ENCODE assay signal across 19 cellular contexts in the genomic region with DNA sequence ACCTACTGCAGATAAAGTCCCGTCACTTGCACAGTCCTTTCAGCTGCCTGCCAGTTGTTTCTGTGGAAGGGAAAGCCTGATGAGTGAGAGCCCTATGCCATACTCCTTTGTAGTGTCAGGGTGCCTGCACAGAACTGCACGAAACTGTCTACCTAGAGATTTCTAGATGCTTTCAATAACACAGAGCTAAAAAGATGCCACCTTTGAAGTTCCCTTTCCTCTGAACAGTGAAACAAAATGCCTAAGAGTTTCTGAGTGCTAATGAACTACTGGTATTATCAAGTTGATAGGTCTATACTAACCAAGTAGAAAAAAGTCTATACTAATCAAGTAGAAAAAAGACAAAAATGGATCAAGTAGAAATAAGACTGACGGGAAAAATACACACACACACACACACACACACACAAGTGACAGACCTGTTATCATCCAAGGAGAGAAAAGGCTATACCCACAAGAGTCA.
DNase-seq lines count a peak whose midpoint lies in the region; ATAC-seq and TF ChIP-seq lines count a peak whose summit lies in the region.
"Had no signal": no experiment of that assay in that cellular context is flagged by ENCODE, and none has a peak within 500 bp of the region (broad histone marks: within the 10 kb centered on the region; RNA-seq: fewer than 3 reads in every experiment).

No MANE protein-coding gene starts in this region.

- TF ChIP-seq CTCF in activated CD8-positive, alpha-beta T cell treated with anti-CD3 and anti-CD28 coated beads for 36 hours (IDR thresholded peaks at IDR 0.05) = no peak

- H3K9me3 ChIP-seq in trophoblast cell (ENCODE audit: insufficient read depth, low read depth, low read length) = no peaks in the 10 kb centered on the region
- H3K9me3 ChIP-seq: SK-N-SH, vagina had no signal

- peak overlapping the region; percentile 51 for H3K18ac ChIP-seq in trophoblast cell (ENCODE audit: low read length)

- no CpG with 5 or more reads among the region's 3 CpGs for WGBS in trophoblast cell (ENCODE audit: extremely low coverage, insufficient coverage, insufficient read length)

- H3K27me3 Mint-ChIP-seq in activated CD8-positive, alpha-beta T cell treated with anti-CD3 and anti-CD28 coated beads for 36 hours = no peaks in the 10 kb centered on the region
- H3K27me3 Mint-ChIP-seq in activated CD8-positive, alpha-beta T cell treated with anti-CD3 and anti-CD28 coated beads, Interleukin-2, amount 10 ng/mL, durations not matched to agents 7 days and 5 days (ENCODE audit: low read depth) = no peaks in the 10 kb centered on the region
- no peaks in the 10 kb centered on the region for H3K27me3 Mint-ChIP-seq in activated naive CD8-positive, alpha-beta T cell treated with anti-CD3 and anti-CD28 coated beads, Interleukin-2, amount 50 U/mL, for 24 hours

- H3K36me3 ChIP-seq in trophoblast cell (ENCODE audit: control insufficient read depth in 1 of 2, insufficient read depth in 2 of 2, low read length in 2 of 2) = peaks cover 0 to 4% of the 10 kb centered on the region in 2 experiments

- H2AFZ ChIP-seq in trophoblast cell (ENCODE audit: insufficient read depth, low read length, poor library complexity) = no peak overlapping the region

- no peak overlapping the region for H3K4ac ChIP-seq in trophoblast cell (ENCODE audit: low read depth, low read length)

- H3K4me3 ChIP-seq in trophoblast cell (ENCODE audit: low read depth, low read length) = no peak overlapping the region
- H3K4me3 ChIP-seq: vagina had no signal

- no peak overlapping the region for H3K23ac ChIP-seq in trophoblast cell (ENCODE audit: low read length)

- H2BK120ac ChIP-seq in trophoblast cell (ENCODE audit: insufficient read depth, low read length, poor library complexity) = no peak overlapping the region

- H3K4me1 ChIP-seq in trophoblast cell (ENCODE audit: control insufficient read depth in 1 of 2, insufficient read depth in 2 of 2, low read length in 2 of 2) = peaks cover 0 to 6% of the 10 kb centered on the region in 2 experiments

- no peaks in the 10 kb centered on the region for H3K27me3 ChIP-seq in trophoblast cell (ENCODE audit: insufficient read depth, low read length)
- H3K27me3 ChIP-seq: vagina had no signal

- CTCF ChIA-PET in activated CD8-positive, alpha-beta T cell treated with anti-CD3 and anti-CD28 coated beads for 36 hours (lab: Charles Lee) = interaction anchor here (1.1 to 1.7 kb wide), 3 partner anchors 11 to 153 kb away, joined by 3 to 4 read pairs (median 3); partner anchors contain the start of gene GORASP2
- CTCF ChIA-PET in activated CD8-positive, alpha-beta T cell treated with anti-CD3 and anti-CD28 coated beads, Interleukin-2, amount 10 ng/mL, durations not matched to agents 7 days and 5 days (lab: Charles Lee) = no interaction called here

- H3K36me3 Mint-ChIP-seq in activated CD8-positive, alpha-beta T cell treated with anti-CD3 and anti-CD28 coated beads for 36 hours (ENCODE audit: low read depth) = peaks cover 24% of the 10 kb centered on the region
- peaks cover 35% of the 10 kb centered on the region for H3K36me3 Mint-ChIP-seq in activated CD8-positive, alpha-beta T cell treated with anti-CD3 and anti-CD28 coated beads, Interleukin-2, amount 10 ng/mL, durations not matched to agents 7 days and 5 days (ENCODE audit: low read depth)
- peaks cover 25% of the 10 kb centered on the region for H3K36me3 Mint-ChIP-seq in activated naive CD8-positive, alpha-beta T cell treated with anti-CD3 and anti-CD28 coated beads, Interleukin-2, amount 50 U/mL, for 24 hours (ENCODE audit: low read depth)

- DNase-seq in activated CD8-positive, alpha-beta T cell treated with anti-CD3 and anti-CD28 coated beads for 36 hours = peak; percentile 18
- no peak for DNase-seq in activated CD8-positive, alpha-beta T cell treated with anti-CD3 and anti-CD28 coated beads, Interleukin-2, amount 10 ng/mL, durations not matched to agents 7 days and 5 days
- DNase-seq in activated CD4-positive, alpha-beta T cell treated with anti-CD3 and anti-CD28 coated beads for 4 hours = peak; percentile 14 to 33
- DNase-seq in activated naive CD8-positive, alpha-beta T cell treated with anti-CD3 and anti-CD28 coated beads, Interleukin-2, amount 50 U/mL, for 24 hours = no peak
- DNase-seq in trophoblast cell (no peak), NCI-H748 treated with DMSO at 0.1 percent for 48 hours (lab: John Stamatoyannopoulos, UW) (no peak), AG08396 (ENCODE audit: low spot score) (no peak)
- DNase-seq: ACHN; activated CD8-positive, alpha-beta memory T cell treated with anti-CD3 and anti-CD28 coated beads, Interleukin-2, amount 50 U/mL, for 4 hours; amygdala; Karpas-422; kidney; mesenchymal stem cell; NCI-H774; SK-N-SH had no signal

- no peak overlapping the region for H3K4me2 ChIP-seq in trophoblast cell (ENCODE audit: low read length)
- H3K4me2 ChIP-seq: SK-N-SH had no signal

- H3K27ac Mint-ChIP-seq in activated CD8-positive, alpha-beta T cell treated with anti-CD3 and anti-CD28 coated beads for 36 hours = peak overlapping the region; percentile 32
- no peak overlapping the region for H3K27ac Mint-ChIP-seq in activated CD8-positive, alpha-beta T cell treated with anti-CD3 and anti-CD28 coated beads, Interleukin-2, amount 10 ng/mL, durations not matched to agents 7 days and 5 days
- peak overlapping the region; percentile 21 for H3K27ac Mint-ChIP-seq in activated naive CD8-positive, alpha-beta T cell treated with anti-CD3 and anti-CD28 coated beads, Interleukin-2, amount 50 U/mL, for 24 hours

- peak; percentile 73 for ATAC-seq in activated CD8-positive, alpha-beta T cell treated with anti-CD3 and anti-CD28 coated beads for 36 hours
- no peak for ATAC-seq in activated CD8-positive, alpha-beta T cell treated with anti-CD3 and anti-CD28 coated beads, Interleukin-2, amount 10 ng/mL, durations not matched to agents 7 days and 5 days
- ATAC-seq in activated naive CD8-positive, alpha-beta T cell treated with anti-CD3 and anti-CD28 coated beads, Interleukin-2, amount 50 U/mL, for 24 hours = peak; percentile 64
- ATAC-seq in HG03571 (IDR thresholded peaks at IDR 0.05; ENCODE audit: unreplicated experiment) = no peak
- ATAC-seq: HCT116, Panc1 had no signal

- peaks cover 55% of the 10 kb centered on the region for H3K4me1 Mint-ChIP-seq in activated CD8-positive, alpha-beta T cell treated with anti-CD3 and anti-CD28 coated beads for 36 hours (ENCODE audit: low read depth)
- peaks cover 37% of the 10 kb centered on the region for H3K4me1 Mint-ChIP-seq in activated CD8-positive, alpha-beta T cell treated with anti-CD3 and anti-CD28 coated beads, Interleukin-2, amount 10 ng/mL, durations not matched to agents 7 days and 5 days (ENCODE audit: low read depth)
- H3K4me1 Mint-ChIP-seq in activated naive CD8-positive, alpha-beta T cell treated with anti-CD3 and anti-CD28 coated beads, Interleukin-2, amount 50 U/mL, for 24 hours = peaks cover 53% of the 10 kb centered on the region

- no peak overlapping the region for H3K27ac ChIP-seq in trophoblast cell (ENCODE audit: low read depth, low read length)
- H3K27ac ChIP-seq: vagina had no signal

- no peak overlapping the region for H2AK5ac ChIP-seq in trophoblast cell (ENCODE audit: low read length)

- H4K8ac ChIP-seq in trophoblast cell (ENCODE audit: low read depth, low read length) = no peak overlapping the region

- no peak overlapping the region for H2BK5ac ChIP-seq in trophoblast cell (ENCODE audit: low read depth, low read length, poor library complexity)

- POLR2A ChIA-PET in activated CD8-positive, alpha-beta T cell treated with anti-CD3 and anti-CD28 coated beads for 36 hours (lab: Charles Lee) = no interaction called here
- POLR2A ChIA-PET in activated CD8-positive, alpha-beta T cell treated with anti-CD3 and anti-CD28 coated beads, Interleukin-2, amount 10 ng/mL, durations not matched to agents 7 days and 5 days (lab: Charles Lee) = no interaction called here

- no peak overlapping the region for H4K12ac ChIP-seq in trophoblast cell (ENCODE audit: low read depth, low read length)

- no peak overlapping the region for H2BK12ac ChIP-seq in trophoblast cell (ENCODE audit: low read length)

- peaks cover 2% of the 10 kb centered on the region for H3K79me1 ChIP-seq in trophoblast cell (ENCODE audit: low read length)

- H3K14ac ChIP-seq in trophoblast cell (ENCODE audit: low read length) = no peak overlapping the region

- H3K4me3 Mint-ChIP-seq in activated CD8-positive, alpha-beta T cell treated with anti-CD3 and anti-CD28 coated beads for 36 hours = no peak overlapping the region
- H3K4me3 Mint-ChIP-seq in activated CD8-positive, alpha-beta T cell treated with anti-CD3 and anti-CD28 coated beads, Interleukin-2, amount 10 ng/mL, durations not matched to agents 7 days and 5 days = no peak overlapping the region
- H3K4me3 Mint-ChIP-seq in activated naive CD8-positive, alpha-beta T cell treated with anti-CD3 and anti-CD28 coated beads, Interleukin-2, amount 50 U/mL, for 24 hours = no peak overlapping the region

- no peak overlapping the region for H3K9ac ChIP-seq in trophoblast cell (ENCODE audit: low read length)
- H3K9ac ChIP-seq: SK-N-SH had no signal

- H4K91ac ChIP-seq in trophoblast cell (ENCODE audit: low read depth, low read length) = no peak overlapping the region

- peaks cover 3% of the 10 kb centered on the region for H3K9me3 Mint-ChIP-seq in activated CD8-positive, alpha-beta T cell treated with anti-CD3 and anti-CD28 coated beads for 36 hours
- peaks cover 6% of the 10 kb centered on the region for H3K9me3 Mint-ChIP-seq in activated CD8-positive, alpha-beta T cell treated with anti-CD3 and anti-CD28 coated beads, Interleukin-2, amount 10 ng/mL, durations not matched to agents 7 days and 5 days (ENCODE audit: insufficient read depth)
- H3K9me3 Mint-ChIP-seq in activated naive CD8-positive, alpha-beta T cell treated with anti-CD3 and anti-CD28 coated beads, Interleukin-2, amount 50 U/mL, for 24 hours = peaks cover 5% of the 10 kb centered on the region

- intact Hi-C loops in activated CD8-positive, alpha-beta T cell treated with anti-CD3 and anti-CD28 coated beads for 36 hours (cut with micrococcal nuclease) = no loop called here

- H3K79me2 ChIP-seq in trophoblast cell (ENCODE audit: control insufficient read depth, insufficient read depth, low read length, poor library complexity) = no peaks in the 10 kb centered on the region

Comparison
In these comparisons a context has a peak if more than half of its experiments do, and no peak if none do; other contexts are left out.
1. ATAC-seq: peak in activated CD8-positive, alpha-beta T cell treated with anti-CD3 and anti-CD28 coated beads for 36 hours (single experiment) and activated naive CD8-positive, alpha-beta T cell treated with anti-CD3 and anti-CD28 coated beads, Interleukin-2, amount 50 U/mL, for 24 hours (single experiment); none in activated CD8-positive, alpha-beta T cell treated with anti-CD3 and anti-CD28 coated beads, Interleukin-2, amount 10 ng/mL, durations not matched to agents 7 days and 5 days (single experiment) and HG03571 (single experiment).
2. DNase-seq: peak in activated CD8-positive, alpha-beta T cell treated with anti-CD3 and anti-CD28 coated beads for 36 hours (single experiment) and activated CD4-positive, alpha-beta T cell treated with anti-CD3 and anti-CD28 coated beads for 4 hours (2 of 2); none in activated CD8-positive, alpha-beta T cell treated with anti-CD3 and anti-CD28 coated beads, Interleukin-2, amount 10 ng/mL, durations not matched to agents 7 days and 5 days (single experiment), activated naive CD8-positive, alpha-beta T cell treated with anti-CD3 and anti-CD28 coated beads, Interleukin-2, amount 50 U/mL, for 24 hours (single experiment), trophoblast cell (0 of 2), NCI-H748 treated with DMSO at 0.1 percent for 48 hours (single experiment) and AG08396 (single experiment).